ENCODE assay signal across 1 cellular context in the genomic region with DNA sequence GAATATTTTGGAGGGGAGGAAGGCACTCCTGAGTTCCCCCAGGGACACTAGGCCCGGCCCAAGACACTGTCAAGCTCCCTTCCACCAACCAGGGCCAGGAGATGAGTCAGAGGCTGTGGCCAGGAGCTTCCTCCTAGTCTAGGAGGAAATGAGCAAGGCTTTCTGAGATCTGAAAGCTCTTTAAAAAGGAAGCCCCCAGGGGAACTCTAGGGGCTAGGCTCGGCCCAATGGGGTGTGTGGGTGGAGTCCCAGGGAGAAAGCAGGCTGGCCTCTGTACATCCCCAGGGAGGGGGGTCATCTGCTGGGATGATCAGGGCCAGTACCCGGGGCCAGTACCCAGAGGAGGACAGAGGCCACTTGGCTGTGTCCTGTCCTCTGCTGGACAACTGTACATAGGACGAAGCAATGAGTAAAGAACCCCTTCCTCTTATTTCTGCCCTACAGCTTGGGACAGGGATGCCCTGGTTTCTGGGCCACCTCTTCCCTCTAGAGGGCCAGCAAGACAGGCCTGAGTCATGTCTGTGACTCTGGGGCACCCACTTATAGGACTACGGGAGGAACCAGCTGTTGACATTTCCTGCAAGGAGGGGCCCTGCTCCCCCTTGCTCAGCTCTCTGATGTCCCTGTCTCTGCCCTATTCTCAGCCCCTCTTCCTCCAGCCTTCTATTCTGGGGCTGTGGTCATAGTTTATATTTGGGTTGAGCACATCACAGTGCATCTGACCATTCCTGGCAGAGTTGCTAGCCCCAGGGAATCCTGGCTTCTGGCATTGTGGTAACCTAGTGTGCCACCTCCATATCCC.
TF ChIP-seq lines count a peak whose summit lies in the region.

No MANE protein-coding gene starts in this region.

TF ChIP-seq in GM23338, 12 proteins besides CTCF, POLR2A, EP300 and RAD21:
- TF ChIP-seq, protein P1, sequence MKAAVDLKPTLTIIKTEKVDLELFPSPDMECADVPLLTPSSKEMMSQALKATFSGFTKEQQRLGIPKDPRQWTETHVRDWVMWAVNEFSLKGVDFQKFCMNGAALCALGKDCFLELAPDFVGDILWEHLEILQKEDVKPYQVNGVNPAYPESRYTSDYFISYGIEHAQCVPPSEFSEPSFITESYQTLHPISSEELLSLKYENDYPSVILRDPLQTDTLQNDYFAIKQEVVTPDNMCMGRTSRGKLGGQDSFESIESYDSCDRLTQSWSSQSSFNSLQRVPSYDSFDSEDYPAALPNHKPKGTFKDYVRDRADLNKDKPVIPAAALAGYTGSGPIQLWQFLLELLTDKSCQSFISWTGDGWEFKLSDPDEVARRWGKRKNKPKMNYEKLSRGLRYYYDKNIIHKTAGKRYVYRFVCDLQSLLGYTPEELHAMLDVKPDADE (IDR thresholded peaks at IDR 0.05) = no peak
- TF ChIP-seq CREB1 (CRISPR knock-in tag; IDR thresholded peaks at IDR 0.05; ENCODE audit: low read depth) = no peak
